17 cellular contexts compared by ENCODE assay signal in genomic region chr1:201108614-201109013, GRCh38. TPM values are rescaled to one million over a fixed set of nuclear protein-coding genes. Genes with fewer than 3 reads are reported as not detected.
DNase-seq lines count a peak whose midpoint lies in the region; ATAC-seq lines count a peak whose summit lies in the region.
"Had no signal": no experiment of that assay in that cellular context is flagged by ENCODE, and none has a peak within 500 bp of the region (broad histone marks: within the 10 kb centered on the region; RNA-seq: fewer than 3 reads in every experiment).

No MANE protein-coding gene starts in this region.

- POLR2A ChIA-PET in activated CD4-positive, alpha-beta T cell treated with anti-CD3 and anti-CD28 coated beads for 36 hours (lab: Charles Lee) = no interaction called here
- POLR2A ChIA-PET in activated CD4-positive, alpha-beta memory T cell treated with anti-CD3 and anti-CD28 coated beads, Interleukin-2, amount 10 ng/mL, durations not matched to agents 7 days and 5 days (lab: Charles Lee) = no interaction called here

- no peaks in the 10 kb centered on the region for H3K36me3 Mint-ChIP-seq in memory B cell
- no peaks in the 10 kb centered on the region for H3K36me3 Mint-ChIP-seq in activated CD4-positive, alpha-beta T cell treated with anti-CD3 and anti-CD28 coated beads for 36 hours (ENCODE audit: low read depth)
- no peaks in the 10 kb centered on the region for H3K36me3 Mint-ChIP-seq in activated CD4-positive, alpha-beta memory T cell treated with anti-CD3 and anti-CD28 coated beads, Interleukin-2, amount 10 ng/mL, durations not matched to agents 7 days and 5 days (ENCODE audit: low read depth)
- H3K36me3 Mint-ChIP-seq: activated naive CD8-positive, alpha-beta T cell treated with anti-CD3 and anti-CD28 coated beads, Interleukin-2, amount 10 ng/mL, durations not matched to agents 7 days and 5 days had no signal

- H3K9me3 Mint-ChIP-seq in memory B cell = no peaks in the 10 kb centered on the region
- no peaks in the 10 kb centered on the region for H3K9me3 Mint-ChIP-seq in activated CD4-positive, alpha-beta T cell treated with anti-CD3 and anti-CD28 coated beads for 36 hours (ENCODE audit: low read depth)
- H3K9me3 Mint-ChIP-seq in activated CD4-positive, alpha-beta memory T cell treated with anti-CD3 and anti-CD28 coated beads, Interleukin-2, amount 10 ng/mL, durations not matched to agents 7 days and 5 days = no peaks in the 10 kb centered on the region
- H3K9me3 Mint-ChIP-seq: activated naive CD8-positive, alpha-beta T cell treated with anti-CD3 and anti-CD28 coated beads, Interleukin-2, amount 10 ng/mL, durations not matched to agents 7 days and 5 days had no signal

- H3K4me3 Mint-ChIP-seq in memory B cell = no peak overlapping the region
- H3K4me3 Mint-ChIP-seq in activated CD4-positive, alpha-beta T cell treated with anti-CD3 and anti-CD28 coated beads for 36 hours = no peak overlapping the region
- no peak overlapping the region for H3K4me3 Mint-ChIP-seq in activated CD4-positive, alpha-beta memory T cell treated with anti-CD3 and anti-CD28 coated beads, Interleukin-2, amount 10 ng/mL, durations not matched to agents 7 days and 5 days
- H3K4me3 Mint-ChIP-seq: activated naive CD8-positive, alpha-beta T cell treated with anti-CD3 and anti-CD28 coated beads, Interleukin-2, amount 10 ng/mL, durations not matched to agents 7 days and 5 days had no signal

- no peak overlapping the region for H3K27ac Mint-ChIP-seq in memory B cell
- no peak overlapping the region for H3K27ac Mint-ChIP-seq in activated CD4-positive, alpha-beta T cell treated with anti-CD3 and anti-CD28 coated beads for 36 hours
- H3K27ac Mint-ChIP-seq in activated CD4-positive, alpha-beta memory T cell treated with anti-CD3 and anti-CD28 coated beads, Interleukin-2, amount 10 ng/mL, durations not matched to agents 7 days and 5 days = no peak overlapping the region
- H3K27ac Mint-ChIP-seq: activated naive CD8-positive, alpha-beta T cell treated with anti-CD3 and anti-CD28 coated beads, Interleukin-2, amount 10 ng/mL, durations not matched to agents 7 days and 5 days had no signal

- H3K4me1 Mint-ChIP-seq in memory B cell = no peaks in the 10 kb centered on the region
- no peaks in the 10 kb centered on the region for H3K4me1 Mint-ChIP-seq in activated CD4-positive, alpha-beta T cell treated with anti-CD3 and anti-CD28 coated beads for 36 hours
- H3K4me1 Mint-ChIP-seq in activated CD4-positive, alpha-beta memory T cell treated with anti-CD3 and anti-CD28 coated beads, Interleukin-2, amount 10 ng/mL, durations not matched to agents 7 days and 5 days = no peaks in the 10 kb centered on the region
- H3K4me1 Mint-ChIP-seq: activated naive CD8-positive, alpha-beta T cell treated with anti-CD3 and anti-CD28 coated beads, Interleukin-2, amount 10 ng/mL, durations not matched to agents 7 days and 5 days had no signal

- intact Hi-C loops in activated CD4-positive, alpha-beta T cell treated with anti-CD3 and anti-CD28 coated beads for 36 hours (cut with DNase I, micrococcal nuclease) = no loop called here

- peaks cover 19% of the 10 kb centered on the region for H3K27me3 Mint-ChIP-seq in memory B cell
- H3K27me3 Mint-ChIP-seq in activated CD4-positive, alpha-beta T cell treated with anti-CD3 and anti-CD28 coated beads for 36 hours = no peaks in the 10 kb centered on the region
- H3K27me3 Mint-ChIP-seq in activated CD4-positive, alpha-beta memory T cell treated with anti-CD3 and anti-CD28 coated beads, Interleukin-2, amount 10 ng/mL, durations not matched to agents 7 days and 5 days = peaks cover 8% of the 10 kb centered on the region

- DNase-seq in COR-L47 (lab: John Stamatoyannopoulos, UW) (peak; percentile 90), NCI-H128 (lab: John Stamatoyannopoulos, UW; ENCODE audit: unreplicated experiment) (peak; percentile 77), NCI-H69 (lab: John Stamatoyannopoulos, UW) (peak; percentile 96), memory B cell (ENCODE audit: low spot score in 2 of 2) (no peak)
- no peak for DNase-seq in central memory CD4-positive, alpha-beta T cell
- DNase-seq in activated CD4-positive, alpha-beta T cell treated with anti-CD3 and anti-CD28 coated beads for 36 hours = no peak
- DNase-seq in effector CD8-positive, alpha-beta T cell (lab: John Stamatoyannopoulos, UW) = no peak
- DNase-seq in activated CD4-positive, alpha-beta memory T cell treated with anti-CD3 and anti-CD28 coated beads, Interleukin-2, amount 10 ng/mL, durations not matched to agents 7 days and 5 days = no peak
- DNase-seq: activated CD4-positive, CD25-positive, alpha-beta regulatory T cell treated with anti-CD3 and anti-CD28 coated beads, Interleukin-2, amount 50 U/mL, for 72 hours; activated naive CD8-positive, alpha-beta T cell treated with anti-CD3 and anti-CD28 coated beads, Interleukin-2, amount 10 ng/mL, durations not matched to agents 7 days and 5 days; activated T-cell treated with anti-CD3 and anti-CD28 coated beads for 4 hours; midbrain; NCI-H510A; spleen; stomach had no signal

- CTCF ChIA-PET in activated CD4-positive, alpha-beta T cell treated with anti-CD3 and anti-CD28 coated beads for 36 hours (lab: Charles Lee) = interaction anchor here (3.3 kb wide), 1 partner anchor 11 kb away, joined by 13 read pairs; no protein-coding TSS in a partner anchor
- CTCF ChIA-PET in activated CD4-positive, alpha-beta memory T cell treated with anti-CD3 and anti-CD28 coated beads, Interleukin-2, amount 10 ng/mL, durations not matched to agents 7 days and 5 days (lab: Charles Lee) = interaction anchor here (1.5 kb wide), 1 partner anchor 11 kb away, joined by 4 read pairs; no protein-coding TSS in a partner anchor

- ATAC-seq in memory B cell (ENCODE audit: low read depth) = peak; percentile 69
- ATAC-seq in activated CD4-positive, alpha-beta T cell treated with anti-CD3 and anti-CD28 coated beads for 36 hours = no peak

RNA-seq across cellular contexts. Expression of gene CACNA1S, which starts 3.6 kb away (rescaled TPM):
- not detected for total RNA-seq in activated CD4-positive, alpha-beta T cell treated with anti-CD3 and anti-CD28 coated beads for 36 hours
- not detected for total RNA-seq in activated CD4-positive, alpha-beta memory T cell treated with anti-CD3 and anti-CD28 coated beads, Interleukin-2, amount 10 ng/mL, durations not matched to agents 7 days and 5 days
- total RNA-seq: activated naive CD8-positive, alpha-beta T cell treated with anti-CD3 and anti-CD28 coated beads, Interleukin-2, amount 10 ng/mL, durations not matched to agents 7 days and 5 days; RPMI7951 had no signal

RNA-seq across cellular contexts. Expression of gene ASCL5, which starts 18.4 kb away (rescaled TPM):
- total RNA-seq in activated CD4-positive, alpha-beta T cell treated with anti-CD3 and anti-CD28 coated beads for 36 hours = under 1 TPM in 1 of 2 experiments, not detected in 1; 0.09 TPM
- total RNA-seq in activated CD4-positive, alpha-beta memory T cell treated with anti-CD3 and anti-CD28 coated beads, Interleukin-2, amount 10 ng/mL, durations not matched to agents 7 days and 5 days = not detected
- total RNA-seq: activated naive CD8-positive, alpha-beta T cell treated with anti-CD3 and anti-CD28 coated beads, Interleukin-2, amount 10 ng/mL, durations not matched to agents 7 days and 5 days; cardiac septum; RPMI7951 had no signal

RNA-seq across cellular contexts. Expression of gene TMEM9, which starts 45.7 kb away (rescaled TPM):
- 10 to 100 TPM; 15.7 to 27.2 TPM for total RNA-seq in activated CD4-positive, alpha-beta T cell treated with anti-CD3 and anti-CD28 coated beads for 36 hours
- total RNA-seq in activated CD4-positive, alpha-beta memory T cell treated with anti-CD3 and anti-CD28 coated beads, Interleukin-2, amount 10 ng/mL, durations not matched to agents 7 days and 5 days = 10 to 100 TPM; 16.8 to 19.8 TPM

Comparison
In these comparisons a context has a peak if more than half of its experiments do, and no peak if none do; other contexts are left out.
1. DNase-seq: peak in COR-L47 (single experiment), NCI-H128 (single experiment) and NCI-H69 (single experiment); none in memory B cell (0 of 2), central memory CD4-positive, alpha-beta T cell (single experiment), activated CD4-positive, alpha-beta T cell treated with anti-CD3 and anti-CD28 coated beads for 36 hours (single experiment), effector CD8-positive, alpha-beta T cell (single experiment) and activated CD4-positive, alpha-beta memory T cell treated with anti-CD3 and anti-CD28 coated beads, Interleukin-2, amount 10 ng/mL, durations not matched to agents 7 days and 5 days (single experiment).